19 cellular contexts compared by ENCODE assay signal in the genomic region with DNA sequence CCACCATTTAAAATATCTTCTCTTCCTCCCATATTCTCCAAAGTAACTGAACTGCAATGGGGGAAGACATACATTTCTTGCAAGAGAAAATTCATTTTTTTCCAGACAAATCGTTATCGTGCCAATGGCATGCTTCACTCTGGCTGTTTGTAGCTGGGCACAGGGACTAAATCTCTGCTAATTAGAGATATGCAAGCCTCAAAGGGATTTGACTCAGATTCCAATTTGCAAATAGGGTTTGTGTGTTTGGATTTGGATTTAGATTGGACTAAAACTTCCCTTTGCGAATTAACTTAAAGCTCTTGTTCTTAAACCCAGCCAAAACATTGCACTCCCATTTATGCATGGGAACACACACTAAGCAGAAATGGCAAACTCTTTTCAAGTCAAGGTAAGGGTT.
DNase-seq lines count a peak whose midpoint lies in the region; ATAC-seq, FAIRE-seq and TF ChIP-seq lines count a peak whose summit lies in the region.
"Had no signal": no experiment of that assay in that cellular context is flagged by ENCODE, and none has a peak within 500 bp of the region (broad histone marks: within the 10 kb centered on the region; RNA-seq: fewer than 3 reads in every experiment).

No MANE protein-coding gene starts in this region.

- H3K36me3 ChIP-seq in astrocyte (ENCODE audit: insufficient read depth, low read length) (no peaks in the 10 kb centered on the region), smooth muscle cell (ENCODE audit: low read depth) (no peaks in the 10 kb centered on the region)
- H3K36me3 ChIP-seq: HAP-1 had no signal

- peak; percentile 34 for FAIRE-seq in astrocyte (lab: Jason Lieb, UNC)
- FAIRE-seq: GM12891, H54 had no signal

- H4K20me1 ChIP-seq in astrocyte (ENCODE audit: insufficient read depth, low read length): no peaks in the 10 kb centered on the region
- no peaks in the 10 kb centered on the region for H4K20me1 ChIP-seq in smooth muscle cell (ENCODE audit: low read depth)

- H3K4me2 ChIP-seq in astrocyte (ENCODE audit: low read length) (no peak overlapping the region), smooth muscle cell (peak overlapping the region; percentile 56)

- H3K9ac ChIP-seq in astrocyte (ENCODE audit: low read length) (no peak overlapping the region), smooth muscle cell (ENCODE audit: low read depth) (no peak overlapping the region)

- no peaks in the 10 kb centered on the region for H3K27me3 ChIP-seq in astrocyte (ENCODE audit: insufficient read depth, low read length)
- no peaks in the 10 kb centered on the region for H3K27me3 ChIP-seq in smooth muscle cell (ENCODE audit: low read depth)

- 26% methylated on average over 3 of the region's 3 CpGs for WGBS in smooth muscle cell (ENCODE audit: low lambda C conversion rate)

- no peak overlapping the region for H3K4me3 Mint-ChIP-seq in astrocyte (ENCODE audit: unreplicated experiment)
- H3K4me3 Mint-ChIP-seq: CD4-positive, alpha-beta memory T cell; HFFc6 had no signal

- H3K36me3 Mint-ChIP-seq in astrocyte (ENCODE audit: low read depth, unreplicated experiment): no peaks in the 10 kb centered on the region
- H3K36me3 Mint-ChIP-seq: CD4-positive, alpha-beta memory T cell had no signal

- no peak overlapping the region for H3K27ac ChIP-seq in astrocyte (ENCODE audit: low read depth, low read length)
- H3K27ac ChIP-seq in smooth muscle cell (ENCODE audit: low read depth): peak overlapping the region; percentile 22

- H3F3A ChIP-seq in smooth muscle cell (ENCODE audit: low read depth): no peaks in the 10 kb centered on the region

- TF ChIP-seq CTCF in astrocyte (IDR thresholded peaks at IDR 0.05; ENCODE audit: insufficient read depth, low read depth, low read length): no peak
- TF ChIP-seq CTCF in fibroblast of villous mesenchyme (IDR thresholded peaks at IDR 0.05; ENCODE audit: insufficient read depth, low read depth, low read length): no peak
- TF ChIP-seq CTCF in smooth muscle cell (IDR thresholded peaks at IDR 0.05; ENCODE audit: borderline replicate concordance, insufficient read depth, poor library complexity, severe bottlenecking): no peak
- TF ChIP-seq CTCF in omental fat pad (IDR thresholded peaks at IDR 0.05): no peak

- no peak overlapping the region for H3K27ac Mint-ChIP-seq in astrocyte (ENCODE audit: unreplicated experiment)
- H3K27ac Mint-ChIP-seq: CD4-positive, alpha-beta memory T cell; HFFc6 had no signal

- no peak for ATAC-seq in omental fat pad (ENCODE audit: low FRiP score)

- no peaks in the 10 kb centered on the region for H3K9me3 ChIP-seq in astrocyte (ENCODE audit: insufficient read depth, low read depth, low read length)
- H3K9me3 ChIP-seq in smooth muscle cell (replicated peaks; ENCODE audit: low read depth): no peaks in the 10 kb centered on the region
- H3K9me3 ChIP-seq: HAP-1 had no signal

- H3K4me1 ChIP-seq in astrocyte (ENCODE audit: insufficient read depth, low read length): no peaks in the 10 kb centered on the region
- no peaks in the 10 kb centered on the region for H3K4me1 ChIP-seq in smooth muscle cell (ENCODE audit: low read depth)
- H3K4me1 ChIP-seq: HAP-1 had no signal

- H3K4me3 ChIP-seq in astrocyte (ENCODE audit: insufficient read depth, low read depth, low read length) (no peak overlapping the region), fibroblast of villous mesenchyme (ENCODE audit: low read depth, low read length) (no peak overlapping the region), smooth muscle cell (no peak overlapping the region)
- H3K4me3 ChIP-seq: HAP-1 had no signal

- H3K27me3 Mint-ChIP-seq in astrocyte (ENCODE audit: low read depth, unreplicated experiment): no peaks in the 10 kb centered on the region

- H2AFZ ChIP-seq in astrocyte (ENCODE audit: low read depth, low read length) (no peak overlapping the region), smooth muscle cell (ENCODE audit: low read depth) (no peak overlapping the region)

- peaks cover 3% of the 10 kb centered on the region for H3K9me3 Mint-ChIP-seq in astrocyte (ENCODE audit: unreplicated experiment)
- H3K9me3 Mint-ChIP-seq: CD4-positive, alpha-beta memory T cell; HFFc6 had no signal

- DNase-seq in NCI-H82 (lab: John Stamatoyannopoulos, UW) (peak; percentile 52), astrocyte (ENCODE audit: low read depth) (no peak), fibroblast of villous mesenchyme (ENCODE audit: low read depth) (peak; percentile 44), smooth muscle cell (lab: John Stamatoyannopoulos, UW; ENCODE audit: unreplicated experiment) (no peak), GF-D8 (lab: John Stamatoyannopoulos, UW) (no peak), omental fat pad (ENCODE audit: low spot score) (no peak), globus pallidus (ENCODE audit: low spot score) (no peak)
- no peak for DNase-seq in stimulated activated CD8-positive, alpha-beta memory T cell treated with anti-CD3 and anti-CD28 coated beads, Interleukin-4, amount 100 ng/mL, for 48 hours
- DNase-seq: C1 segment of cervical spinal cord; CD4-positive, alpha-beta memory T cell; DMS153; DMS79; EL; GDM1; GOT3; HFFc6 had no signal

- H3K79me2 ChIP-seq in astrocyte (ENCODE audit: insufficient read depth, low read length) (no peaks in the 10 kb centered on the region), smooth muscle cell (ENCODE audit: low read depth) (no peaks in the 10 kb centered on the region)

- no peaks in the 10 kb centered on the region for H3K4me1 Mint-ChIP-seq in astrocyte (ENCODE audit: low read depth, unreplicated experiment)
- H3K4me1 Mint-ChIP-seq: CD4-positive, alpha-beta memory T cell had no signal

Comparison
In these comparisons a context has a peak if more than half of its experiments do, and no peak if none do; other contexts are left out.
1. DNase-seq: peak in NCI-H82 (single experiment) and fibroblast of villous mesenchyme (single experiment); none in astrocyte (single experiment), smooth muscle cell (single experiment), stimulated activated CD8-positive, alpha-beta memory T cell treated with anti-CD3 and anti-CD28 coated beads, Interleukin-4, amount 100 ng/mL, for 48 hours (single experiment), GF-D8 (single experiment), omental fat pad (single experiment) and globus pallidus (single experiment).